ENCODE assay signal across 21 cellular contexts in the genomic region with DNA sequence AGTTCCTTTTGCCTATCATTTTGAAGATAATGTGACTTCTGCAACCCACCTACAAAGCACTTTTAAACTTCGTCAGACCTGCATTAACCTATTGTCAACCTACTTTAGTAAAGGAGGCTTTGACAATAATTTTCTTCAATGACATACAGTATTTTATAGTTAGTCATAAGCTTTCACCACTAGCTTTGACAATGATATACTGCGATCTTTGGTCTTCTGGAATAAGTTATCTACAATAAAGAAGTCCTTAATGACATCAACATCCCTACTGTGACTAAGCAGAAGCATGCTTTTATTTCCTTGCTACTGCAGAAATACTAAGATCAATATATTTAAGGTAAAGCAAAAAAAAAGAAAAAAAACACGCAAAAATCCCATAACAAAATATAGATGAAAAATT.
"Had no signal": no experiment of that assay in that cellular context is flagged by ENCODE, and none has a peak within 500 bp of the region (broad histone marks: within the 10 kb centered on the region; RNA-seq: fewer than 3 reads in every experiment).

No MANE protein-coding gene starts in this region.

- H3K27me3 ChIP-seq: ascending aorta, brain microvascular endothelial cell had no signal

- H3K4me3 ChIP-seq: ascending aorta had no signal

- H3K4me1 ChIP-seq: ascending aorta had no signal

- H3K9me3 ChIP-seq: ascending aorta had no signal

- DNase-seq: activated CD4-positive, alpha-beta T cell treated with anti-CD3 and anti-CD28 coated beads for 1 hour; activated CD4-positive, alpha-beta T cell treated with anti-CD3 and anti-CD28 coated beads for 4 hours; activated CD4-positive, alpha-beta T cell treated with anti-CD3 and anti-CD28 coated beads, Interleukin-2, amount 10 ng/mL, durations not matched to agents 7 days and 5 days; activated CD4-positive, alpha-beta T cell treated with anti-CD3 and anti-CD28 coated beads, Interleukin-2, amount 50 U/mL, for 4 hours; activated CD8-positive, alpha-beta memory T cell treated with anti-CD3 and anti-CD28 coated beads for 24 hours; activated CD8-positive, alpha-beta T cell treated with anti-CD3 and anti-CD28 coated beads for 36 hours; activated effector memory CD4-positive, alpha-beta T cell treated with anti-CD3 and anti-CD28 coated beads, Interleukin-2, amount 50 U/mL, for 16 hours; activated naive CD4-positive, alpha-beta T cell treated with anti-CD3 and anti-CD28 coated beads, Interleukin-2, amount 10 ng/mL, durations not matched to agents 7 days and 5 days; activated naive CD8-positive, alpha-beta T cell treated with anti-CD3 and anti-CD28 coated beads, Interleukin-2, amount 10 ng/mL, durations not matched to agents 7 days and 5 days; activated T-cell treated with anti-CD3 and anti-CD28 coated beads, Interleukin-2, amount 50 U/mL, for 4 hours; brain microvascular endothelial cell; cortex of kidney; dermis blood vessel endothelial cell; effector CD8-positive, alpha-beta T cell; endodermal cell; foreskin fibroblast; T-helper 2 cell had no signal

- H3K36me3 ChIP-seq: ascending aorta, brain microvascular endothelial cell had no signal

- ATAC-seq: activated CD8-positive, alpha-beta T cell treated with anti-CD3 and anti-CD28 coated beads for 36 hours; activated naive CD4-positive, alpha-beta T cell treated with anti-CD3 and anti-CD28 coated beads, Interleukin-2, amount 50 U/mL, for 72 hours; activated T-cell treated with anti-CD3 and anti-CD28 coated beads, Interleukin-2, amount 50 U/mL, for 4 hours; esophagus mucosa; WTC11 had no signal
